ENCODE assay signal across 8 cellular contexts in genomic region chr12:95943231-95943842, GRCh38. TPM values are rescaled to one million over a fixed set of nuclear protein-coding genes. Genes with fewer than 3 reads are reported as not detected.
DNase-seq lines count a peak whose midpoint lies in the region; ATAC-seq and TF ChIP-seq lines count a peak whose summit lies in the region.

AMDHD1 (plus strand) TSS chr12:95943331; CDS start chr12:95943399, 68 bp downstream.

- POLR2A ChIA-PET in T-cell (lab: Charles Lee): interaction anchor here (0.7 to 1.1 kb wide), 2 partner anchors 92 kb away, joined by 4 read pairs; partner anchors contain the start of gene LTA4H (in 2 of the 2)

- H3K27me3 ChIP-seq in HUES48 (ENCODE audit: control insufficient read depth, insufficient read depth, low read length) (peaks cover 22% of the 10 kb centered on the region), gastrocnemius medialis (no peaks in the 10 kb centered on the region)

- intact Hi-C loops in gastrocnemius medialis (cut with DNase I; ENCODE audit: low total_unique reads): loop anchor here (2.0 kb wide), 1 partner anchor 85 kb away; the partner anchor contains the start of gene SNRPF

- peak within 1 kb of the TSS; percentile 91 to 96 (median 94) for H3K4me3 Mint-ChIP-seq in T-cell

- H3K36me3 ChIP-seq in HUES48 (ENCODE audit: control insufficient read depth, insufficient read depth, low read length) (no peaks in the 10 kb centered on the region), gastrocnemius medialis (no peaks in the 10 kb centered on the region)

- TF ChIP-seq CTCF in gastrocnemius medialis (IDR thresholded peaks at IDR 0.05 in 4 of 5, conservative IDR thresholded peaks at IDR 0.05 in 1 of 5): peak in 4 of 5 experiments; percentile 13 to 42 (median 26)

- H3K36me3 Mint-ChIP-seq in T-cell: no peaks in the 10 kb centered on the region

- in situ Hi-C loops in gastrocnemius medialis (cut with MboI; ENCODE audit: low sequenced_read_pairs in 4 of 4): no loop called here

- H3K4me3 ChIP-seq in HUES48 (ENCODE audit: low read depth, low read length) (peak within 1 kb of the TSS; percentile 87), gastrocnemius medialis (peak within 1 kb of the TSS; percentile 68 to 90 (median 74))

- H3K4me1 Mint-ChIP-seq in T-cell: peaks cover 5 to 12% (median 9%) of the 10 kb centered on the region in 3 donors

- no peaks in the 10 kb centered on the region for H3K27me3 Mint-ChIP-seq in T-cell

- TF ChIP-seq POLR2A in gastrocnemius medialis (IDR thresholded peaks at IDR 0.05): no peak

- peak within 1 kb of the TSS; percentile 85 to 92 for H3K27ac Mint-ChIP-seq in T-cell

- peak; percentile 85 for DNase-seq in DMS53 (lab: John Stamatoyannopoulos, UW)
- DNase-seq in T-cell: peak; percentile 31 to 69 (median 46)
- peak in 42 of 58 donors; percentile 8 to 70 (median 36) for DNase-seq in anterior cingulate cortex (lab: John Stamatoyannopoulos, UW)
- DNase-seq in hippocampal formation (lab: John Stamatoyannopoulos, UW): peak; percentile 1 to 60
- peak in 1 of 2 donors; percentile 29 for DNase-seq in gastrocnemius medialis
- no peak for DNase-seq in cortex of kidney (lab: John Stamatoyannopoulos, UW)

- H3K4me1 ChIP-seq in HUES48 (ENCODE audit: control insufficient read depth, insufficient read depth, low read length) (peaks cover 8% of the 10 kb centered on the region), gastrocnemius medialis (peaks cover 4 to 9% of the 10 kb centered on the region in 2 donors)

- CTCF ChIA-PET in T-cell (lab: Charles Lee): interaction anchor here (0.7 to 3.4 kb wide), 10 partner anchors 7 to 940 kb away, joined by 3 to 16 read pairs (median 4); partner anchors contain the start of genes LTA4H (in 1 of the 2) and NDUFA12 (in 1 of the 2)

- H3K9ac ChIP-seq in HUES48 (ENCODE audit: low read depth, low read length): 0 out of 2 replicates have a peak within 1 kb of the TSS, but pooled peaks have one; percentile 52

- ATAC-seq in GM21447 (IDR thresholded peaks at IDR 0.05; ENCODE audit: unreplicated experiment) (peak; percentile 52), T-cell (replicated peaks in 1 of 4) (peak; percentile 75 to 82 (median 79)), gastrocnemius medialis (peak; percentile 73 to 76)

- no peaks in the 10 kb centered on the region for H3K9me3 Mint-ChIP-seq in T-cell

- H3K27ac ChIP-seq in HUES48 (ENCODE audit: low read depth, low read length) (peak within 1 kb of the TSS; percentile 55), gastrocnemius medialis (peak within 1 kb of the TSS; percentile 79 to 88 (median 83))

- no peaks in the 10 kb centered on the region for H3K9me3 ChIP-seq in HUES48 (ENCODE audit: control insufficient read depth, insufficient read depth, low read length)
- H3K9me3 ChIP-seq in gastrocnemius medialis: no peaks in the 10 kb centered on the region

RNA-seq across cellular contexts. Expression of gene AMDHD1, which starts in this region (rescaled TPM):
- total RNA-seq in T-cell (1 to 10 TPM in 4 of 5 donors, under 1 TPM in 1; 0.40 to 2.6 (median 1.2) TPM), gastrocnemius medialis (1 to 10 TPM in 2 of 4 donors, not detected in 2; 1.1 to 3.5 TPM)
